ENCODE assay signal across 1 cellular context in the genomic region with DNA sequence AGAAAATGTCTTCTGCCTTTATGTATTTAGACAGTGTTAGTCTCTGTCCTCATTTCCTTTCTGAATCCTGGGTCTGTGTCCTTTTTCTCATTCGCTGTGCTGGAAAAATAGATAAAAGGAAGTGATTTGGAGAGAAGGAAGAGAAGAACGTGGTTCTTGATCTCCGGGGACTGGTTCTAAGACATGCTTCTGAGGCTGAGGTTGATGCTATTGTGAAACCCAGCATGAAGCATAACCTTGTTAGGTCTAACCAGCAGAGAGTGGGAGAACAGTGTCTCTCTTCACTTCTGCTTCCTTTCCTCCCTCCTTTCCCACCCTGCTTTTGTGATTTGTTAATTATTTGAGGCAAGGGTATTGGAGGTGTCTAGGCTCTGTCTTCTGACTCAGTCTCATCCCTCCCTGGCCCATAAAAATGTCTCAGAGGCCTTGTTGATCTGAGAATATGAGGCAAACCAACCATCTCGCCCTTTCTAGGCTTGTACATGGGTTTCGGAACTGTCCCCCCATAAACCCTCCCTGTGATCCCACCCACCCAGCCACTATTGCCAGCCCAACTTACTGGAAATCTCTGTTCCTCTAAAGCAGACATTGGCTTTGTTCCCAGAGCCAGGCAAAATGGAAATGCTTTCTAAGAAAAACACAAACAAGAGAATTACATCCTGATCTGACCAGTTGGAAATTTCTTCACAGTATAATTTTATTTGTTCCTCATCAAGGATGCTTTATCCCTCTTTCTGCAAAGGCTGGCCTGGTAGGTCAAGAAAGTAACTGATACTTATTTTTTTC.
TF ChIP-seq lines count a peak whose summit lies in the region.

No MANE protein-coding gene starts in this region.

TF ChIP-seq in GM12878, 131 proteins besides CTCF, POLR2A, EP300 and RAD21 (continued from another document):
- TF ChIP-seq CUX1 (IDR thresholded peaks at IDR 0.05; ENCODE audit: insufficient replicate concordance, low read depth, low read length) (no peak), BRCA1 (IDR thresholded peaks at IDR 0.05; ENCODE audit: low read depth, low read length) (no peak), HDAC6 (IDR thresholded peaks at IDR 0.05; ENCODE audit: unreplicated experiment) (no peak), PRDM15 (CRISPR knock-in tag; IDR thresholded peaks at IDR 0.05) (no peak), BCL11A (IDR thresholded peaks at IDR 0.05; ENCODE audit: low read depth, low read length) (peak; percentile 35; the same call in 1 of the 2 replicates), IKZF1 (conservative IDR thresholded peaks at IDR 0.05) (no peak), SPI1 (IDR thresholded peaks at IDR 0.05; ENCODE audit: borderline replicate concordance, insufficient read depth, low read depth, low read length) (peak; percentile 63), EED (IDR thresholded peaks at IDR 0.05; ENCODE audit: low read depth) (peak; percentile 46; the same call in 1 of the 2 replicates), SMARCA5 (IDR thresholded peaks at IDR 0.05) (no peak), USF1 (IDR thresholded peaks at IDR 0.05; ENCODE audit: borderline replicate concordance, extremely low read length, insufficient read depth, low read depth, low read length) (no peak), ATF2 (IDR thresholded peaks at IDR 0.05; ENCODE audit: low read length) (no peak; the same call in 1 of the 2 replicates), SP1 (IDR thresholded peaks at IDR 0.05; ENCODE audit: low read depth, low read length) (no peak), SMAD1 (IDR thresholded peaks at IDR 0.05; ENCODE audit: low read depth, partially characterized antibody) (no peak), MTA3 (IDR thresholded peaks at IDR 0.05; ENCODE audit: borderline replicate concordance, low read length) (0 out of 2 replicates have a peak, but pooled peaks have one; percentile 27), RELB (IDR thresholded peaks at IDR 0.05; ENCODE audit: low read depth) (no peak), YBX1 (IDR thresholded peaks at IDR 0.05) (no peak), POLR2AphosphoS5 (IDR thresholded peaks at IDR 0.05; ENCODE audit: low read length) (no peak), CREM (IDR thresholded peaks at IDR 0.05; ENCODE audit: low read depth) (no peak), CEBPB (IDR thresholded peaks at IDR 0.05; ENCODE audit: borderline replicate concordance in 1 of 2, low read depth in 2 of 2, low read length in 2 of 2) (no peak), ZBED1 (IDR thresholded peaks at IDR 0.05; ENCODE audit: borderline replicate concordance) (no peak), ASH2L (IDR thresholded peaks at IDR 0.05; ENCODE audit: borderline replicate concordance, low read depth) (no peak), SRF (IDR thresholded peaks at IDR 0.05; ENCODE audit: low read depth in 2 of 2, low read length in 2 of 2) (no peak), NFYA (IDR thresholded peaks at IDR 0.05; ENCODE audit: borderline replicate concordance, low read depth, low read length) (no peak), TAF1 (IDR thresholded peaks at IDR 0.05; ENCODE audit: borderline replicate concordance, low read depth, low read length) (no peak), JUND (IDR thresholded peaks at IDR 0.05; ENCODE audit: low read depth, low read length) (no peak), CREB1 (IDR thresholded peaks at IDR 0.05; ENCODE audit: low read depth) (no peak), RUNX3 (IDR thresholded peaks at IDR 0.05; ENCODE audit: low read length) (peak; percentile 56), MAX (IDR thresholded peaks at IDR 0.05; ENCODE audit: low read depth, low read length) (no peak), PML (IDR thresholded peaks at IDR 0.05; ENCODE audit: low read length) (no peak)
- TF ChIP-seq, protein P1, sequence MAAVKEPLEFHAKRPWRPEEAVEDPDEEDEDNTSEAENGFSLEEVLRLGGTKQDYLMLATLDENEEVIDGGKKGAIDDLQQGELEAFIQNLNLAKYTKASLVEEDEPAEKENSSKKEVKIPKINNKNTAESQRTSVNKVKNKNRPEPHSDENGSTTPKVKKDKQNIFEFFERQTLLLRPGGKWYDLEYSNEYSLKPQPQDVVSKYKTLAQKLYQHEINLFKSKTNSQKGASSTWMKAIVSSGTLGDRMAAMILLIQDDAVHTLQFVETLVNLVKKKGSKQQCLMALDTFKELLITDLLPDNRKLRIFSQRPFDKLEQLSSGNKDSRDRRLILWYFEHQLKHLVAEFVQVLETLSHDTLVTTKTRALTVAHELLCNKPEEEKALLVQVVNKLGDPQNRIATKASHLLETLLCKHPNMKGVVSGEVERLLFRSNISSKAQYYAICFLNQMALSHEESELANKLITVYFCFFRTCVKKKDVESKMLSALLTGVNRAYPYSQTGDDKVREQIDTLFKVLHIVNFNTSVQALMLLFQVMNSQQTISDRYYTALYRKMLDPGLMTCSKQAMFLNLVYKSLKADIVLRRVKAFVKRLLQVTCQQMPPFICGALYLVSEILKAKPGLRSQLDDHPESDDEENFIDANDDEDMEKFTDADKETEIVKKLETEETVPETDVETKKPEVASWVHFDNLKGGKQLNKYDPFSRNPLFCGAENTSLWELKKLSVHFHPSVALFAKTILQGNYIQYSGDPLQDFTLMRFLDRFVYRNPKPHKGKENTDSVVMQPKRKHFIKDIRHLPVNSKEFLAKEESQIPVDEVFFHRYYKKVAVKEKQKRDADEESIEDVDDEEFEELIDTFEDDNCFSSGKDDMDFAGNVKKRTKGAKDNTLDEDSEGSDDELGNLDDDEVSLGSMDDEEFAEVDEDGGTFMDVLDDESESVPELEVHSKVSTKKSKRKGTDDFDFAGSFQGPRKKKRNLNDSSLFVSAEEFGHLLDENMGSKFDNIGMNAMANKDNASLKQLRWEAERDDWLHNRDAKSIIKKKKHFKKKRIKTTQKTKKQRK (IDR thresholded peaks at IDR 0.05; ENCODE audit: low read depth, low read length), result no peak
- TF ChIP-seq, protein P2, sequence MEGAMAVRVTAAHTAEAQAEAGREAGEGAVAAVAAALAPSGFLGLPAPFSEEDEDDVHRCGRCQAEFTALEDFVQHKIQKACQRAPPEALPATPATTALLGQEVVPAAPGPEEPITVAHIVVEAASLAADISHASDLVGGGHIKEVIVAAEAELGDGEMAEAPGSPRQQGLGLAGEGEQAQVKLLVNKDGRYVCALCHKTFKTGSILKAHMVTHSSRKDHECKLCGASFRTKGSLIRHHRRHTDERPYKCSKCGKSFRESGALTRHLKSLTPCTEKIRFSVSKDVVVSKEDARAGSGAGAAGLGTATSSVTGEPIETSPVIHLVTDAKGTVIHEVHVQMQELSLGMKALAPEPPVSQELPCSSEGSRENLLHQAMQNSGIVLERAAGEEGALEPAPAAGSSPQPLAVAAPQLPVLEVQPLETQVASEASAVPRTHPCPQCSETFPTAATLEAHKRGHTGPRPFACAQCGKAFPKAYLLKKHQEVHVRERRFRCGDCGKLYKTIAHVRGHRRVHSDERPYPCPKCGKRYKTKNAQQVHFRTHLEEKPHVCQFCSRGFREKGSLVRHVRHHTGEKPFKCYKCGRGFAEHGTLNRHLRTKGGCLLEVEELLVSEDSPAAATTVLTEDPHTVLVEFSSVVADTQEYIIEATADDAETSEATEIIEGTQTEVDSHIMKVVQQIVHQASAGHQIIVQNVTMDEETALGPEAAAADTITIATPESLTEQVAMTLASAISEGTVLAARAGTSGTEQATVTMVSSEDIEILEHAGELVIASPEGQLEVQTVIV (IDR thresholded peaks at IDR 0.05; ENCODE audit: borderline replicate concordance, partially characterized antibody), result no peak
